Comparison of ENCODE assay signal across 8 cellular contexts in the genomic region with DNA sequence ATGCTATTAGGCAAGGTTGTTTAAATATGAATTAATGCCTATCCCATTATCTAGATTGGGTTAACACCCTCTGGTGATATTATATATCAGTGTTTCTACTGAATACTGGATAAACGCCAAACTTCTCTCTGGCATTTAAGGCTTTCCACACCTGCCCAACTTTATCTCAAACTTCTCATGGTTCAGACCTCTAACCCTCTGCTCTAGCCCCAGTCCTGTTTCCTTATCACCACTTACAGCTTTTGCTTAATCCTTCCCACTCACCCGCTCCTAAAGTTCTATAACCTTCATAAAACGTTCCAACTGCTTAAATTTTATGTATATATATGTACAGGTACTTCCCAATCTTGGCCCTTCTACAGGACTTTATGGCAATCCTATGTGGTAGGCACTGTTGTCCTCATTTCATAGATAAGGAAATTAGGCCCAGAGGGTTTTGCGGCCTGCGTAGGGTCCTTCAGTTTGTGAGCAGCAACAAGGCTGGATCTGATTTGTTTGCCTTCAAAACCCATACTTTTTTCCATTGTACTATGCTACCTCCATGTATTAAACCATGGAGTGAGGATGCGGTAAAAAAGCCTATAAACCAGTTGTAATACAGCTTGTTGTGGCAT. TPM values are rescaled to one million over a fixed set of nuclear protein-coding genes. Genes with fewer than 3 reads are reported as not detected.
DNase-seq lines count a peak whose midpoint lies in the region; ATAC-seq and TF ChIP-seq lines count a peak whose summit lies in the region.

No MANE protein-coding gene starts in this region.

- H3K27me3 ChIP-seq in heart right ventricle (no peaks in the 10 kb centered on the region), adipocyte (replicated peaks; ENCODE audit: control insufficient read depth, insufficient read depth, low read length) (no peaks in the 10 kb centered on the region), uterus (no peaks in the 10 kb centered on the region)

- H3K9ac ChIP-seq in adipocyte (ENCODE audit: low read length): peak overlapping the region; percentile 95

- H3K4me3 Mint-ChIP-seq in memory B cell: peak overlapping the region; percentile 88

- H3K4me1 ChIP-seq in heart right ventricle (peaks cover 0 to 40% (median 24%) of the 10 kb centered on the region in 9 donors), adipocyte (ENCODE audit: control insufficient read depth, insufficient read depth, low read length) (peaks cover 50% of the 10 kb centered on the region), uterus (no peaks in the 10 kb centered on the region)

- H3K27ac ChIP-seq in heart right ventricle (peak overlapping the region in 7 of 10 donors; percentile 86 to 97 (median 91)), uterus (peak overlapping the region; percentile 84 to 96)

- peak overlapping the region; percentile 96 for H3K27ac Mint-ChIP-seq in memory B cell

- DNase-seq in heart right ventricle (no peak), Right ventricle myocardium inferior (ENCODE audit: missing footprints) (no peak), adipocyte (ENCODE audit: low read depth) (no peak), memory B cell (ENCODE audit: low spot score in 2 of 2) (no peak), uterus (no peak), cerebellum (ENCODE audit: low spot score) (no peak), NCI-H2081 (lab: John Stamatoyannopoulos, UW) (no peak), putamen (ENCODE audit: low spot score) (no peak)

- no peak for ATAC-seq in heart right ventricle
- no peak for ATAC-seq in Right ventricle myocardium inferior
- ATAC-seq in memory B cell (ENCODE audit: low read depth): no peak

- H3K9me3 ChIP-seq in heart right ventricle: no peaks in the 10 kb centered on the region
- H3K9me3 ChIP-seq in adipocyte (ENCODE audit: control insufficient read depth, low read length): no peaks in the 10 kb centered on the region
- no peaks in the 10 kb centered on the region for H3K9me3 ChIP-seq in uterus

- H3K9me3 Mint-ChIP-seq in memory B cell: no peaks in the 10 kb centered on the region

- peak overlapping the region in 9 of 10 donors; percentile 63 to 93 (median 74) for H3K4me3 ChIP-seq in heart right ventricle
- peak overlapping the region; percentile 98 for H3K4me3 ChIP-seq in adipocyte (ENCODE audit: low read length)
- H3K4me3 ChIP-seq in uterus: peak overlapping the region in 1 of 2 donors; percentile 73

- intact Hi-C loops in heart right ventricle (cut with DNase I) (loop anchor here in 5 of 10 donors (5.0 to 10.0 kb wide), 3 partner anchors 45 to 55 kb away; a partner anchor contains a TSS), Right ventricle myocardium inferior (cut with DNase I) (loop anchor here (5.0 kb wide), 1 partner anchor 90 kb away; a partner anchor contains a TSS), uterus (cut with DNase I; ENCODE audit: low total_unique reads) (no loop called here)

- peaks cover 25% of the 10 kb centered on the region for H3K4me1 Mint-ChIP-seq in memory B cell

- WGBS in heart right ventricle, 2 donors: 67 to 73% methylated on average over 6 of the region's 6 CpGs

- TF ChIP-seq CTCF in heart right ventricle (IDR thresholded peaks at IDR 0.05): no peak
- no peak for TF ChIP-seq CTCF in uterus (IDR thresholded peaks at IDR 0.05)

- no peak for TF ChIP-seq POLR2A in uterus (IDR thresholded peaks at IDR 0.05)

- peaks cover 5% of the 10 kb centered on the region for H3K36me3 Mint-ChIP-seq in memory B cell

- no peaks in the 10 kb centered on the region for H3K27me3 Mint-ChIP-seq in memory B cell

- H3K36me3 ChIP-seq in heart right ventricle (peaks cover 0 to 29% (median 0%) of the 10 kb centered on the region in 9 donors), adipocyte (ENCODE audit: control insufficient read depth, insufficient read depth, low read length, severe bottlenecking) (peaks cover 29% of the 10 kb centered on the region), uterus (no peaks in the 10 kb centered on the region)

RNA-seq across cellular contexts. Expression of a gene that starts 1.2 kb away (rescaled TPM):
- total RNA-seq in heart right ventricle (10 to 100 TPM; 19.9 to 65.8 (median 34.1) TPM), Right ventricle myocardium inferior (54.7 TPM), uterus (10 to 100 TPM; 10.2 to 45.1 (median 17.1) TPM), cerebellum (13.6 TPM)
- 10 to 100 TPM; 36.4 to 41.2 TPM for polyA plus RNA-seq in heart right ventricle

RNA-seq across cellular contexts. Expression of a gene that starts 43.5 kb away (rescaled TPM):
- total RNA-seq in heart right ventricle: 100 to 1,000 TPM in 3 of 10 donors, 10 to 100 TPM in 7; 25.1 to 151 (median 51.6) TPM
- polyA plus RNA-seq in heart right ventricle: 10 to 100 TPM; 53.4 to 64.9 TPM
- total RNA-seq in Right ventricle myocardium inferior: 153 TPM
- total RNA-seq in uterus: 100 to 1,000 TPM; 172 to 554 (median 468) TPM
- total RNA-seq in cerebellum: 14.7 TPM

RNA-seq across cellular contexts. Expression of a gene that starts 46.4 kb away (rescaled TPM):
- total RNA-seq in heart right ventricle: 10 to 100 TPM; 33.5 to 42.1 (median 38.3) TPM
- polyA plus RNA-seq in heart right ventricle: 10 to 100 TPM; 13.8 to 31.4 TPM
- total RNA-seq in Right ventricle myocardium inferior: 42.9 TPM
- total RNA-seq in uterus: 10 to 100 TPM; 25.9 to 62.8 (median 44.0) TPM
- total RNA-seq in cerebellum: 23.3 TPM

RNA-seq across cellular contexts. Expression of a gene that starts 46.6 kb away (rescaled TPM):
- total RNA-seq in heart right ventricle (100 to 1,000 TPM; 139 to 203 (median 160) TPM), Right ventricle myocardium inferior (149 TPM), uterus (100 to 1,000 TPM; 129 to 167 (median 145) TPM), cerebellum (74.0 TPM)
- polyA plus RNA-seq in heart right ventricle: 100 to 1,000 TPM; 102 to 178 TPM
